ENCODE assay signal across 1 cellular context in the genomic region with DNA sequence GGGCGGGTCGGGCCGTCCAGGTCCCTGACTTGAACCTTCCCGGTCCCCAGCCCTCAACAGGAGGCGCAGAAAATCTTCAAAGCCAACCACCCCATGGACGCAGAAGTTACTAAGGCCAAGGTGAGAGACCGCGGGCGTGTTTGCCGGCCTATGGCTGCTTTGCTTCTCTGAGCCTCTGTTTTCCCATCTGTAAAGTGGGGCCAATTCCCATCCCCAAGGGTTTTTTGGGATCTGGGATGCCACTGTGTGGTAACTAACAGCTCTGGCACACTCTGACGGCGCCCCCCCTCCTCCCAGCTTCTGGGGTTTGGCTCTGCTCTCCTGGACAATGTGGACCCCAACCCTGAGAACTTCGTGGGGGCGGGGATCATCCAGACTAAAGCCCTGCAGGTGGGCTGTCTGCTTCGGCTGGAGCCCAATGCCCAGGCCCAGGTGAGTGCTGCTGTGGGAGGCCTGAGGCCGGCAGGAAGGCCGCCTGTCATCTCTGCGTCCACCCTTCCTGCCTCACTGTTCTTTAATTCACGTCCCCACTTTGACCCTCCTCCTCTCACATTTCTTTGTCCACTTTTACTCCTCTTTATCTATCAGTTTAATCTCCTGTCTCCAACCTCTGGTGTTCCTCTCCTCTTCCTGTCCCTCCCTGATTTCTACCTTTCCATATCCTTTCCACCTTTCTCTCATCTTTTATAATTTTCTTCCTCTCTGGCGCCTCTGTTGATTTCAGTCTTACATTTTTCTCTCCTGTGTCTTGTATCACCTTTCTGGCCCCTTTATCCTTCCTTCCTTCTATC.
TF ChIP-seq lines count a peak whose summit lies in the region.

No MANE protein-coding gene starts in this region.

TF ChIP-seq in HEK293, 187 proteins besides CTCF, POLR2A, EP300 and RAD21:
- TF ChIP-seq ZNF530 (tag by site-specific recombination; IDR thresholded peaks at IDR 0.05; ENCODE audit: low read depth) (no peak), ZNF571 (tag by site-specific recombination; IDR thresholded peaks at IDR 0.05) (no peak), SP3 (tag by site-specific recombination; IDR thresholded peaks at IDR 0.05) (0 out of 2 replicates have a peak, but pooled peaks have one; percentile 5), ZBTB1 (tag by site-specific recombination; IDR thresholded peaks at IDR 0.05) (no peak), ZNF19 (tag by site-specific recombination; IDR thresholded peaks at IDR 0.05; ENCODE audit: low read depth) (no peak), ZFP3 (tag by site-specific recombination; IDR thresholded peaks at IDR 0.05; ENCODE audit: low read depth) (no peak), PRDM1 (tag by site-specific recombination; IDR thresholded peaks at IDR 0.05) (peak; percentile 96), ZNF426 (tag by site-specific recombination; IDR thresholded peaks at IDR 0.05) (no peak), ZNF366 (tag by site-specific recombination; conservative IDR thresholded peaks at IDR 0.05) (peak; percentile 71), ZNF10 (tag by site-specific recombination; IDR thresholded peaks at IDR 0.05) (no peak), REPIN1 (tag by site-specific recombination; IDR thresholded peaks at IDR 0.05; ENCODE audit: low read depth) (no peak), ZNF433 (tag by site-specific recombination; IDR thresholded peaks at IDR 0.05; ENCODE audit: low read depth) (no peak)
- TF ChIP-seq, protein P1, sequence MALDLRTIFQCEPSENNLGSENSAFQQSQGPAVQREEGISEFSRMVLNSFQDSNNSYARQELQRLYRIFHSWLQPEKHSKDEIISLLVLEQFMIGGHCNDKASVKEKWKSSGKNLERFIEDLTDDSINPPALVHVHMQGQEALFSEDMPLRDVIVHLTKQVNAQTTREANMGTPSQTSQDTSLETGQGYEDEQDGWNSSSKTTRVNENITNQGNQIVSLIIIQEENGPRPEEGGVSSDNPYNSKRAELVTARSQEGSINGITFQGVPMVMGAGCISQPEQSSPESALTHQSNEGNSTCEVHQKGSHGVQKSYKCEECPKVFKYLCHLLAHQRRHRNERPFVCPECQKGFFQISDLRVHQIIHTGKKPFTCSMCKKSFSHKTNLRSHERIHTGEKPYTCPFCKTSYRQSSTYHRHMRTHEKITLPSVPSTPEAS (tag by site-specific recombination; IDR thresholded peaks at IDR 0.05): no peak
- TF ChIP-seq, protein P2, sequence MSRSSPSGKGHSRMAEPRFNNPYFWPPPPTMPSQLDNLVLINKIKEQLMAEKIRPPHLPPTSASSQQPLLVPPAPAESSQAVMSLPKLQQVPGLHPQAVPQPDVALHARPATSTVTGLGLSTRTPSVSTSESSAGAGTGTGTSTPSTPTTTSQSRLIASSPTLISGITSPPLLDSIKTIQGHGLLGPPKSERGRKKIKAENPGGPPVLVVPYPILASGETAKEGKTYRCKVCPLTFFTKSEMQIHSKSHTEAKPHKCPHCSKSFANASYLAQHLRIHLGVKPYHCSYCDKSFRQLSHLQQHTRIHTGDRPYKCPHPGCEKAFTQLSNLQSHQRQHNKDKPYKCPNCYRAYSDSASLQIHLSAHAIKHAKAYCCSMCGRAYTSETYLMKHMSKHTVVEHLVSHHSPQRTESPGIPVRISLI (tag by site-specific recombination; IDR thresholded peaks at IDR 0.05): no peak
